In the genomic region with DNA sequence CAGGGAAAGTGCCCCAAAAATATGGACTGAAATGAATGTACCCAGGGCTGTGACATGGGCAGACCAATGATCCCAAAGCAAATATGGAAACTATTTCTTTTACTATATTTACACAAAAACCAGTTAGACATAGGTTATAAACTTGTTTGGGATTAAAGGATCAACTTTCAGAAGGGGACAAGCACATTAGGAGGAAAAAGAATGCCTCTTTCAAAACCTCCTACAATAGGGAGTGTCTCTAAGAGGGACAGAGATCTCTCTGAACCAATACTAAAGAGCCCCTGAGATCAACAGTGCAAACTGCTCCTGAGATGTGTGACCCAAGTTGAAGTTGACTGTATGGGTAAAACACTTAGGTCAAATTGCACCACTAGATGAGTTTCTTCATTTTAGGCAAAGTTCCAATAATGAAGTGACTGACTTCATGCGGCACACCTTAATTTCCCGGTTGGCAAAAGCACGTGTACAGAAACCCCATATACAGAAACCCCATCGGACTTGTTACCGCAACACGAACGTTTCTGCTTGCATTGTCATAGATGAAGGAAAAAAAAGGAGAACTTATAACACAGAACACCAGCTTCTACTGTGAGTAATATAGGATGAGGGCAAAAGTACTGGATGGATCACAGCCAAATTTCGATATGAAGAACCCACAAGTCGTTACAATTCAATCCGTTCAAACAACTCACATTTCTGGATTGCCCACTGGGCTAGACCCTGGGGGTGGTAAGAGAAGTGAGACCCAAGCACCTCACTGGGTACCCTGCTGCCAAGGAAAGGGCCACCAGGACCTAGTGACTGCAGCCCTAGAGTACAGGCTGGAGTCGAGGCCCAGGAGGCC, we compare ENCODE assay signal across 10 cellular contexts. TPM values are rescaled to one million over a fixed set of nuclear protein-coding genes. Genes with fewer than 3 reads are reported as not detected.
DNase-seq lines count a peak whose midpoint lies in the region; ATAC-seq and TF ChIP-seq lines count a peak whose summit lies in the region.
"Had no signal": no experiment of that assay in that cellular context is flagged by ENCODE, and none has a peak within 500 bp of the region (broad histone marks: within the 10 kb centered on the region; RNA-seq: fewer than 3 reads in every experiment).

No MANE protein-coding gene starts in this region.

- in situ Hi-C loops in GM23248 (cut with MboI) (no loop called here), ACHN (cut with HindIII; ENCODE audit: low pct_ligation_motif_present, low pct_unique_long_range_greater_than_20kb, low sequenced_read_pairs) (no loop called here)

- H3K4me3 ChIP-seq in sigmoid colon, result peak overlapping the region; percentile 9 to 50 (median 25)
- no peak overlapping the region for H3K4me3 ChIP-seq in GM23248

- H3K4me3 Mint-ChIP-seq in activated CD4-positive, alpha-beta T cell treated with anti-CD3 and anti-CD28 coated beads, Interleukin-2, amount 10 ng/mL, durations not matched to agents 24 days and 14 days, result no peak overlapping the region

- TF ChIP-seq CTCF in foreskin keratinocyte (conservative IDR thresholded peaks at IDR 0.05) (no peak), sigmoid colon (IDR thresholded peaks at IDR 0.05) (no peak)

- no peak overlapping the region for H3K4me2 ChIP-seq in GM23248 (ENCODE audit: unreplicated experiment)

- H3K9ac ChIP-seq in GM23248, result no peak overlapping the region

- no peaks in the 10 kb centered on the region for H3K36me3 Mint-ChIP-seq in activated CD4-positive, alpha-beta T cell treated with anti-CD3 and anti-CD28 coated beads, Interleukin-2, amount 10 ng/mL, durations not matched to agents 24 days and 14 days (ENCODE audit: low read depth)

- DNase-seq in DMS79 treated with DMSO at 0.1 percent for 48 hours (lab: John Stamatoyannopoulos, UW) (peak; percentile 42), RPMI8226 (peak; percentile 70), foreskin keratinocyte (peak; percentile 86 to 94), sigmoid colon (no peak), posterior cingulate gyrus (no peak), GM23248 (no peak), ACHN (no peak)
- DNase-seq in activated CD4-positive, alpha-beta T cell treated with anti-CD3 and anti-CD28 coated beads, Interleukin-2, amount 10 ng/mL, durations not matched to agents 24 days and 14 days, result no peak
- DNase-seq: NCI-H2029 treated with DMSO at 0.1 percent for 48 hours; stimulated activated CD4-positive, alpha-beta T cell treated with anti-CD3 and anti-CD28 coated beads, Interleukin-2, amount 100 ng/mL, for 48 hours had no signal

- TF ChIP-seq POLR2A in sigmoid colon (IDR thresholded peaks at IDR 0.05), result no peak

- peaks cover 36% of the 10 kb centered on the region for H3F3A ChIP-seq in GM23248 (ENCODE audit: insufficient read depth)

- H3K27me3 ChIP-seq in foreskin keratinocyte, result no peaks in the 10 kb centered on the region
- no peaks in the 10 kb centered on the region for H3K27me3 ChIP-seq in sigmoid colon
- no peaks in the 10 kb centered on the region for H3K27me3 ChIP-seq in GM23248 (replicated peaks; ENCODE audit: insufficient read depth)

- H3K4me1 Mint-ChIP-seq in activated CD4-positive, alpha-beta T cell treated with anti-CD3 and anti-CD28 coated beads, Interleukin-2, amount 10 ng/mL, durations not matched to agents 24 days and 14 days, result peaks cover 15% of the 10 kb centered on the region

- H2AFZ ChIP-seq in GM23248, result no peak overlapping the region

- H3K4me1 ChIP-seq in foreskin keratinocyte (peaks cover 42% of the 10 kb centered on the region), sigmoid colon (peaks cover 0 to 90% (median 75%) of the 10 kb centered on the region in 4 donors), GM23248 (ENCODE audit: insufficient read depth) (peaks cover 47% of the 10 kb centered on the region)

- no peaks in the 10 kb centered on the region for H3K9me3 Mint-ChIP-seq in activated CD4-positive, alpha-beta T cell treated with anti-CD3 and anti-CD28 coated beads, Interleukin-2, amount 10 ng/mL, durations not matched to agents 24 days and 14 days

- 0 out of 2 replicates have a peak, but pooled peaks cover 5% of the 10 kb centered on the region for H3K79me2 ChIP-seq in GM23248 (ENCODE audit: insufficient read depth)

- intact Hi-C loops in sigmoid colon (cut with DNase I), result loop anchor here (5.0 kb wide), 1 partner anchor 102 kb away; no protein-coding TSS in a partner anchor
- intact Hi-C loops in activated CD4-positive, alpha-beta T cell treated with anti-CD3 and anti-CD28 coated beads, Interleukin-2, amount 10 ng/mL, durations not matched to agents 24 days and 14 days (cut with micrococcal nuclease), result loop anchor here (5.0 kb wide), 1 partner anchor 107 kb away; no protein-coding TSS in a partner anchor
- intact Hi-C loops in posterior cingulate gyrus (cut with DNase I), result no loop called here

- H3K36me3 ChIP-seq in sigmoid colon (peaks cover 0 to 10% (median 2%) of the 10 kb centered on the region in 4 donors), GM23248 (ENCODE audit: low read depth) (no peaks in the 10 kb centered on the region)

- H3K9me2 ChIP-seq in GM23248 (ENCODE audit: insufficient read depth), result no peaks in the 10 kb centered on the region

- WGBS in sigmoid colon, 2 donors, result 18 to 71% methylated on average over 11 of the region's 11 CpGs
- 96 to 99% methylated on average over 11 of the region's 11 CpGs for WGBS in GM23248 (ENCODE audit: low coverage in 1 of 2, low lambda C conversion rate in 2 of 2, missing lambda C conversion rate in 2 of 2), 2 experiments

- no peak overlapping the region for H3K27ac Mint-ChIP-seq in activated CD4-positive, alpha-beta T cell treated with anti-CD3 and anti-CD28 coated beads, Interleukin-2, amount 10 ng/mL, durations not matched to agents 24 days and 14 days

- H3K9me3 ChIP-seq in sigmoid colon, result no peaks in the 10 kb centered on the region
- H3K9me3 ChIP-seq in GM23248 (ENCODE audit: low read depth), result no peaks in the 10 kb centered on the region

- H3K27ac ChIP-seq in foreskin keratinocyte, result peak overlapping the region; percentile 87
- peak overlapping the region; percentile 78 to 90 (median 88) for H3K27ac ChIP-seq in sigmoid colon
- no peak overlapping the region for H3K27ac ChIP-seq in GM23248

- TF ChIP-seq EP300 in sigmoid colon (IDR thresholded peaks at IDR 0.05), result no peak

- H4K20me1 ChIP-seq in GM23248 (ENCODE audit: insufficient read depth), result no peaks in the 10 kb centered on the region

- ATAC-seq in foreskin keratinocyte, result peak; percentile 78

- no peaks in the 10 kb centered on the region for H3K27me3 Mint-ChIP-seq in activated CD4-positive, alpha-beta T cell treated with anti-CD3 and anti-CD28 coated beads, Interleukin-2, amount 10 ng/mL, durations not matched to agents 24 days and 14 days

RNA-seq across cellular contexts. Expression of a gene that starts 4.3 kb away (rescaled TPM):
- total RNA-seq in foreskin keratinocyte (26.9 and 27.1 TPM in 2 replicates), sigmoid colon (1,000 to 10,000 TPM in 1 of 4 donors, 100 to 1,000 TPM in 3; 637 to 1,443 (median 763) TPM)
- polyA plus RNA-seq in foreskin keratinocyte (4.8 and 4.9 TPM in 2 replicates), sigmoid colon (10 to 100 TPM in 2 of 3 donors, 1 to 10 TPM in 1; 8.3 to 42.5 (median 10.8) TPM), GM23248 (2016; fragmentation: Nextera tagmentation; extraction: Ambion mirVana) (5.9 and 11.0 TPM in 2 replicates)
- total RNA-seq in activated CD4-positive, alpha-beta T cell treated with anti-CD3 and anti-CD28 coated beads, Interleukin-2, amount 10 ng/mL, durations not matched to agents 24 days and 14 days, result 8.6 and 10.1 TPM in 2 replicates
- total RNA-seq in GM23248 (2014; rRNA removed; shearing (Covaris generic)), result 6.6 and 7.3 TPM in 2 replicates

Comparison
In these comparisons a context has a peak if more than half of its experiments do, and no peak if none do; other contexts are left out.
1. DNase-seq: peak in DMS79 treated with DMSO at 0.1 percent for 48 hours (single experiment), RPMI8226 (single experiment) and foreskin keratinocyte (2 of 2); none in sigmoid colon (single experiment), activated CD4-positive, alpha-beta T cell treated with anti-CD3 and anti-CD28 coated beads, Interleukin-2, amount 10 ng/mL, durations not matched to agents 24 days and 14 days (single experiment), posterior cingulate gyrus (0 of 10), GM23248 (single experiment) and ACHN (single experiment).
2. RNA of a gene that starts 4.3 kb away (total RNA-seq): 637 to 1,443 TPM in sigmoid colon; 26.9 to 27.1 TPM in foreskin keratinocyte, 8.6 to 10.1 TPM in activated CD4-positive, alpha-beta T cell treated with anti-CD3 and anti-CD28 coated beads, Interleukin-2, amount 10 ng/mL, durations not matched to agents 24 days and 14 days and 6.6 to 7.3 TPM in GM23248; every median in the first group is over 10 times any median in the second.